Comparison of ENCODE assay signal across 12 cellular contexts in genomic region chr9:136096505-136097001, GRCh38. TPM values are rescaled to one million over a fixed set of nuclear protein-coding genes. Genes with fewer than 3 reads are reported as not detected.
DNase-seq lines count a peak whose midpoint lies in the region; ATAC-seq and TF ChIP-seq lines count a peak whose summit lies in the region.
"Had no signal": no experiment of that assay in that cellular context is flagged by ENCODE, and none has a peak within 500 bp of the region (broad histone marks: within the 10 kb centered on the region; RNA-seq: fewer than 3 reads in every experiment).

No MANE protein-coding gene starts in this region.

- H3K27ac Mint-ChIP-seq in activated naive CD8-positive, alpha-beta T cell treated with anti-CD3 and anti-CD28 coated beads, Interleukin-2, amount 50 U/mL, for 24 hours, result no peak overlapping the region
- H3K27ac Mint-ChIP-seq in nephron progenitor cell, result no peak overlapping the region

- H3K27ac ChIP-seq in ACC112 (ENCODE audit: low read depth, low read length), result no peak overlapping the region
- no peak overlapping the region for H3K27ac ChIP-seq in A673 (ENCODE audit: low read depth, low read length, poor library complexity, severe bottlenecking)

- no peak for TF ChIP-seq CTCF in GM20000 (IDR thresholded peaks at IDR 0.05; ENCODE audit: extremely low read depth, missing control alignments)
- no peak for TF ChIP-seq CTCF in nephron progenitor cell (IDR thresholded peaks at IDR 0.05)
- TF ChIP-seq CTCF in A673 (conservative IDR thresholded peaks at IDR 0.05; ENCODE audit: low read depth, low read length), result no peak

- POLR2A ChIA-PET in A673 (lab: Charles Lee; ENCODE audit: low non-redundant PET), result no interaction called here

- H3K9me3 ChIP-seq in A673 (ENCODE audit: low read depth, low read length, poor library complexity, severe bottlenecking), result no peaks in the 10 kb centered on the region

- intact Hi-C loops in A673 (cut with micrococcal nuclease; ENCODE audit: unreplicated experiment), result no loop called here

- H3K4me1 ChIP-seq in ACC112 (ENCODE audit: control insufficient read depth, insufficient read depth, low read length, unreplicated experiment), result peaks cover 13% of the 10 kb centered on the region
- H3K4me1 ChIP-seq in A673 (ENCODE audit: insufficient read depth, low read length, poor library complexity, severe bottlenecking), result peaks cover 18% of the 10 kb centered on the region

- peaks cover 30% of the 10 kb centered on the region for H3K79me2 ChIP-seq in ACC112 (ENCODE audit: control insufficient read depth, insufficient read depth, low read length, unreplicated experiment)

- no peaks in the 10 kb centered on the region for H3K9me3 Mint-ChIP-seq in activated naive CD8-positive, alpha-beta T cell treated with anti-CD3 and anti-CD28 coated beads, Interleukin-2, amount 50 U/mL, for 24 hours
- no peaks in the 10 kb centered on the region for H3K9me3 Mint-ChIP-seq in nephron progenitor cell

- DNase-seq in GM20000 (ENCODE audit: low spot score), result peak; percentile 33
- DNase-seq in activated naive CD8-positive, alpha-beta T cell treated with anti-CD3 and anti-CD28 coated beads, Interleukin-2, amount 50 U/mL, for 24 hours, result no peak
- DNase-seq in nephron progenitor cell, result no peak
- DNase-seq in DMS53 (lab: John Stamatoyannopoulos, UW), result no peak
- no peak for DNase-seq in COLO829 (ENCODE audit: low spot score)
- DNase-seq in A673 (ENCODE audit: low spot score), result no peak
- DNase-seq: activated effector memory CD4-positive, alpha-beta T cell treated with Interleukin-2 at 50 U/mL for 16 hours; kidney; NCI-H1105; NCI-H526 treated with DMSO at 0.1 percent for 48 hours had no signal

- no peaks in the 10 kb centered on the region for H3K36me3 Mint-ChIP-seq in activated naive CD8-positive, alpha-beta T cell treated with anti-CD3 and anti-CD28 coated beads, Interleukin-2, amount 50 U/mL, for 24 hours (ENCODE audit: low read depth)
- H3K36me3 Mint-ChIP-seq in nephron progenitor cell (ENCODE audit: low read depth), result no peaks in the 10 kb centered on the region

- ATAC-seq in activated naive CD8-positive, alpha-beta T cell treated with anti-CD3 and anti-CD28 coated beads, Interleukin-2, amount 50 U/mL, for 24 hours, result no peak
- ATAC-seq in HG03175 (IDR thresholded peaks at IDR 0.05; ENCODE audit: unreplicated experiment), result no peak

- H3K27me3 ChIP-seq in ACC112 (ENCODE audit: insufficient read depth, low read length) (no peaks in the 10 kb centered on the region), A673 (replicated peaks; ENCODE audit: insufficient read depth, low read depth, low read length, poor library complexity) (no peaks in the 10 kb centered on the region)

- no peaks in the 10 kb centered on the region for H3K27me3 Mint-ChIP-seq in activated naive CD8-positive, alpha-beta T cell treated with anti-CD3 and anti-CD28 coated beads, Interleukin-2, amount 50 U/mL, for 24 hours
- peaks cover 46% of the 10 kb centered on the region for H3K27me3 Mint-ChIP-seq in nephron progenitor cell (ENCODE audit: low read depth, poor library complexity)

- H2AFZ ChIP-seq in ACC112 (ENCODE audit: low read length, unreplicated experiment), result no peak overlapping the region

- CTCF ChIA-PET in A673 (lab: Charles Lee), result interaction anchor here (0.6 kb wide), 1 partner anchor 658 kb away, joined by 10 read pairs; no protein-coding TSS in a partner anchor

- no TSS peak for BruUV-seq in A673 (replicated peaks; lab: Mats Ljungman, UMichigan)

- peak overlapping the region; percentile 74; the same call in 1 of the 2 replicates for H3K4me3 ChIP-seq in ACC112 (ENCODE audit: low read depth, low read length)
- H3K4me3 ChIP-seq in A673 (ENCODE audit: low read depth, low read length, poor library complexity, severe bottlenecking), result no peak overlapping the region

- H3K4me3 Mint-ChIP-seq in activated naive CD8-positive, alpha-beta T cell treated with anti-CD3 and anti-CD28 coated beads, Interleukin-2, amount 50 U/mL, for 24 hours, result peak overlapping the region; percentile 40
- peak overlapping the region; percentile 62 for H3K4me3 Mint-ChIP-seq in nephron progenitor cell

- H3K4me1 Mint-ChIP-seq in activated naive CD8-positive, alpha-beta T cell treated with anti-CD3 and anti-CD28 coated beads, Interleukin-2, amount 50 U/mL, for 24 hours, result peaks cover 12% of the 10 kb centered on the region
- H3K4me1 Mint-ChIP-seq in nephron progenitor cell, result peaks cover 25% of the 10 kb centered on the region

- H3K36me3 ChIP-seq in ACC112 (ENCODE audit: insufficient read depth, low read length) (no peaks in the 10 kb centered on the region), A673 (ENCODE audit: insufficient read depth, low read length, poor library complexity, severe bottlenecking) (no peaks in the 10 kb centered on the region)

RNA-seq across cellular contexts. Expression of gene NACC2, which starts 1.5 kb away (rescaled TPM):
- total RNA-seq in A673 (2021), result 19.5 and 22.7 TPM in 2 replicates

RNA-seq across cellular contexts. Expression of gene TMEM250, which starts 22.1 kb away (rescaled TPM):
- total RNA-seq in A673 (2021), result 44.7 and 48.4 TPM in 2 replicates
